25 cellular contexts compared by ENCODE assay signal in the genomic region with DNA sequence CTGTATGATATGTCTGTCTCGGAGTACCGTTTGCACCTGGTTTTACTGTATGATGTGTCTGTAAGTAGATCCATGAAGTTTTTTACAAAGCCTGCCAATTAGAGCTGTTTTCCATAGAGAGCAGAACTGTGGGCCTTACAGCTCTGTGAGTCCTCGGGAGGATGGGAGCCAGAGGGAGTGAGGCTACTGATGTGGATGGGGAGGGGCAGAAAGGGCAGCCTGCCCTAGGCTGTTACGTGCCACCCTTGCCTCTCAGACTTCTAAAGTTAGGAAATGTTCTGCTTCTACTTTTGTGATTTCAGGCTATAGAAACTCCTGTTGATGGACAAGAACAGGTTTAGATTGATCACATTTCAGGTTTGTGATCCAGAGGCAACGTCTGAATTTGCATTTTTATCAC.
DNase-seq lines count a peak whose midpoint lies in the region; ATAC-seq and TF ChIP-seq lines count a peak whose summit lies in the region.
"Had no signal": no experiment of that assay in that cellular context is flagged by ENCODE, and none has a peak within 500 bp of the region (broad histone marks: within the 10 kb centered on the region; RNA-seq: fewer than 3 reads in every experiment).

No MANE protein-coding gene starts in this region.

- peaks cover 50% of the 10 kb centered on the region for H3K36me3 ChIP-seq in cardiac muscle cell
- peaks cover 31% of the 10 kb centered on the region for H3K36me3 ChIP-seq in neural progenitor cell
- H3K36me3 ChIP-seq: prostate gland had no signal

- peaks cover 38% of the 10 kb centered on the region for H4K20me1 ChIP-seq in neural progenitor cell (ENCODE audit: low read depth)

- no peak for DNase-seq in activated CD4-positive, alpha-beta memory T cell treated with anti-CD3 and anti-CD28 coated beads, Interleukin-2, amount 10 ng/mL, durations not matched to agents 7 days and 5 days
- DNase-seq in activated CD4-positive, alpha-beta memory T cell treated with anti-CD3 and anti-CD28 coated beads for 36 hours, result no peak
- DNase-seq in CD14-positive monocyte (ENCODE audit: low spot score) (no peak), cardiac muscle cell (ENCODE audit: low read depth in 1 of 2, low spot score in 1 of 2) (no peak), neural progenitor cell (ENCODE audit: low spot score) (no peak), T-cell (no peak), type B pancreatic cell (ENCODE audit: extremely low spot score, unreplicated experiment) (no peak), HK-2 (ENCODE audit: unreplicated experiment) (no peak)
- DNase-seq: activated CD4-positive, CD25-positive, alpha-beta regulatory T cell treated with anti-CD3 and anti-CD28 coated beads, Interleukin-2, amount 50 U/mL, for 72 hours; central memory CD4-positive, alpha-beta T cell; cortex of kidney; DMS 273 treated with DMSO at 0.1 percent for 48 hours; effector memory CD8-positive, alpha-beta T cell; GM23248; NCI-H1048; NCI-H1694; NCI-H748 treated with DMSO at 0.1 percent for 48 hours; nucleus accumbens; SHP77; stimulated activated CD4-positive, alpha-beta T cell treated with anti-CD3 and anti-CD28 coated beads, Interleukin-15, amount 100 ng/mL, for 24 hours; stimulated activated naive CD4-positive, alpha-beta T cell; testis had no signal

- no peaks in the 10 kb centered on the region for H3K27me3 Mint-ChIP-seq in activated CD4-positive, alpha-beta memory T cell treated with anti-CD3 and anti-CD28 coated beads, Interleukin-2, amount 10 ng/mL, durations not matched to agents 7 days and 5 days
- H3K27me3 Mint-ChIP-seq in activated CD4-positive, alpha-beta memory T cell treated with anti-CD3 and anti-CD28 coated beads for 36 hours, result no peaks in the 10 kb centered on the region
- H3K27me3 Mint-ChIP-seq in CD14-positive monocyte (ENCODE audit: low read depth in 3 of 3), result no peaks in the 10 kb centered on the region
- no peaks in the 10 kb centered on the region for H3K27me3 Mint-ChIP-seq in neural progenitor cell (ENCODE audit: insufficient read depth, low read depth)
- no peaks in the 10 kb centered on the region for H3K27me3 Mint-ChIP-seq in T-cell
- no peaks in the 10 kb centered on the region for H3K27me3 Mint-ChIP-seq in type B pancreatic cell
- H3K27me3 Mint-ChIP-seq: effector memory CD8-positive, alpha-beta T cell had no signal

- peaks cover 39% of the 10 kb centered on the region for H3K79me2 ChIP-seq in neural progenitor cell (ENCODE audit: low read depth)

- H3K4me2 ChIP-seq in neural progenitor cell, result no peak overlapping the region

- CTCF ChIA-PET in activated CD4-positive, alpha-beta memory T cell treated with anti-CD3 and anti-CD28 coated beads, Interleukin-2, amount 10 ng/mL, durations not matched to agents 7 days and 5 days (lab: Charles Lee), result no interaction called here
- CTCF ChIA-PET in activated CD4-positive, alpha-beta memory T cell treated with anti-CD3 and anti-CD28 coated beads for 36 hours (lab: Charles Lee), result no interaction called here
- CTCF ChIA-PET in T-cell (lab: Charles Lee), result interaction anchor here in 1 of 2 donors (0.7 kb wide), 1 partner anchor 39 kb away, joined by 3 read pairs; no protein-coding TSS in a partner anchor

- no peaks in the 10 kb centered on the region for H3K9me3 ChIP-seq in cardiac muscle cell (ENCODE audit: low read depth)
- no peaks in the 10 kb centered on the region for H3K9me3 ChIP-seq in neural progenitor cell (ENCODE audit: low read depth)
- H3K9me3 ChIP-seq: ascending aorta, left lung, prostate gland, testis had no signal

- intact Hi-C loops in activated CD4-positive, alpha-beta memory T cell treated with anti-CD3 and anti-CD28 coated beads for 36 hours (cut with micrococcal nuclease), result no loop called here
- intact Hi-C loops in CD14-positive monocyte (cut with micrococcal nuclease), result no loop called here

- POLR2A ChIA-PET in activated CD4-positive, alpha-beta memory T cell treated with anti-CD3 and anti-CD28 coated beads, Interleukin-2, amount 10 ng/mL, durations not matched to agents 7 days and 5 days (lab: Charles Lee), result no interaction called here
- POLR2A ChIA-PET in activated CD4-positive, alpha-beta memory T cell treated with anti-CD3 and anti-CD28 coated beads for 36 hours (lab: Charles Lee), result no interaction called here
- POLR2A ChIA-PET in T-cell (lab: Charles Lee), result no interaction called here

- H3K27ac ChIP-seq in cardiac muscle cell, result peak overlapping the region; percentile 12
- H3K27ac ChIP-seq in neural progenitor cell, result no peak overlapping the region
- H3K27ac ChIP-seq: ascending aorta, GM23248, prostate gland, testis had no signal

- H3F3A ChIP-seq in neural progenitor cell (ENCODE audit: low read depth), result no peaks in the 10 kb centered on the region

- H3K4me1 ChIP-seq in cardiac muscle cell (ENCODE audit: low read depth), result no peaks in the 10 kb centered on the region
- no peaks in the 10 kb centered on the region for H3K4me1 ChIP-seq in neural progenitor cell
- H3K4me1 ChIP-seq: ascending aorta, prostate gland, testis had no signal

- H3K36me3 Mint-ChIP-seq in activated CD4-positive, alpha-beta memory T cell treated with anti-CD3 and anti-CD28 coated beads, Interleukin-2, amount 10 ng/mL, durations not matched to agents 7 days and 5 days (ENCODE audit: low read depth), result peaks cover 75% of the 10 kb centered on the region
- peaks cover 52% of the 10 kb centered on the region for H3K36me3 Mint-ChIP-seq in activated CD4-positive, alpha-beta memory T cell treated with anti-CD3 and anti-CD28 coated beads for 36 hours
- H3K36me3 Mint-ChIP-seq in CD14-positive monocyte, result peaks cover 84 to 92% of the 10 kb centered on the region in 2 donors
- H3K36me3 Mint-ChIP-seq in neural progenitor cell, result peaks cover 44% of the 10 kb centered on the region
- peaks cover 65% of the 10 kb centered on the region for H3K36me3 Mint-ChIP-seq in T-cell
- peaks cover 46% of the 10 kb centered on the region for H3K36me3 Mint-ChIP-seq in type B pancreatic cell

- peak overlapping the region; percentile 11 for H3K27ac Mint-ChIP-seq in activated CD4-positive, alpha-beta memory T cell treated with anti-CD3 and anti-CD28 coated beads, Interleukin-2, amount 10 ng/mL, durations not matched to agents 7 days and 5 days
- H3K27ac Mint-ChIP-seq in activated CD4-positive, alpha-beta memory T cell treated with anti-CD3 and anti-CD28 coated beads for 36 hours, result no peak overlapping the region
- H3K27ac Mint-ChIP-seq in CD14-positive monocyte, result peak overlapping the region; percentile 11 to 87 (median 70)
- peak overlapping the region; percentile 0 for H3K27ac Mint-ChIP-seq in neural progenitor cell
- no peak overlapping the region for H3K27ac Mint-ChIP-seq in T-cell
- H3K27ac Mint-ChIP-seq in type B pancreatic cell, result no peak overlapping the region

- ATAC-seq in T-cell (replicated peaks in 1 of 4), result no peak
- ATAC-seq: effector memory CD8-positive, alpha-beta T cell; left lung had no signal

- H3K27me3 ChIP-seq in cardiac muscle cell (no peaks in the 10 kb centered on the region), neural progenitor cell (no peaks in the 10 kb centered on the region)
- H3K27me3 ChIP-seq: ascending aorta, left lung, testis had no signal

- H3K9me3 Mint-ChIP-seq in activated CD4-positive, alpha-beta memory T cell treated with anti-CD3 and anti-CD28 coated beads, Interleukin-2, amount 10 ng/mL, durations not matched to agents 7 days and 5 days, result no peaks in the 10 kb centered on the region
- H3K9me3 Mint-ChIP-seq in activated CD4-positive, alpha-beta memory T cell treated with anti-CD3 and anti-CD28 coated beads for 36 hours, result no peaks in the 10 kb centered on the region
- peaks cover 0 to 3% (median 0%) of the 10 kb centered on the region in 7 donors for H3K9me3 Mint-ChIP-seq in CD14-positive monocyte
- H3K9me3 Mint-ChIP-seq in neural progenitor cell, result no peaks in the 10 kb centered on the region
- H3K9me3 Mint-ChIP-seq in T-cell, result no peaks in the 10 kb centered on the region
- no peaks in the 10 kb centered on the region for H3K9me3 Mint-ChIP-seq in type B pancreatic cell
- H3K9me3 Mint-ChIP-seq: effector memory CD8-positive, alpha-beta T cell had no signal

- TF ChIP-seq CTCF in CD14-positive monocyte (IDR thresholded peaks at IDR 0.05), result no peak
- TF ChIP-seq CTCF in cardiac muscle cell (IDR thresholded peaks at IDR 0.05; ENCODE audit: low read depth, low read length), result no peak
- TF ChIP-seq CTCF in neural progenitor cell (IDR thresholded peaks at IDR 0.05), result no peak
- TF ChIP-seq CTCF in type B pancreatic cell (conservative IDR thresholded peaks at IDR 0.05), result no peak

- H2AFZ ChIP-seq in neural progenitor cell (replicated peaks), result no peak overlapping the region
- H2AFZ ChIP-seq: GM23248 had no signal

- H3K9ac ChIP-seq in neural progenitor cell, result no peak overlapping the region
- H3K9ac ChIP-seq: GM23248 had no signal

- no peak overlapping the region for H3K4me3 ChIP-seq in cardiac muscle cell
- H3K4me3 ChIP-seq in neural progenitor cell, result no peak overlapping the region
- H3K4me3 ChIP-seq: ascending aorta, GM23248, left lung, prostate gland, testis had no signal

- peaks cover 43% of the 10 kb centered on the region for H3K4me1 Mint-ChIP-seq in activated CD4-positive, alpha-beta memory T cell treated with anti-CD3 and anti-CD28 coated beads, Interleukin-2, amount 10 ng/mL, durations not matched to agents 7 days and 5 days
- H3K4me1 Mint-ChIP-seq in activated CD4-positive, alpha-beta memory T cell treated with anti-CD3 and anti-CD28 coated beads for 36 hours (ENCODE audit: low read depth), result peaks cover 41% of the 10 kb centered on the region
- H3K4me1 Mint-ChIP-seq in CD14-positive monocyte, result peaks cover 13% of the 10 kb centered on the region
- H3K4me1 Mint-ChIP-seq in neural progenitor cell, result no peaks in the 10 kb centered on the region
- H3K4me1 Mint-ChIP-seq in T-cell, result peaks cover 19 to 34% (median 27%) of the 10 kb centered on the region in 3 donors
- no peaks in the 10 kb centered on the region for H3K4me1 Mint-ChIP-seq in type B pancreatic cell (ENCODE audit: unreplicated experiment)

- H3K4me3 Mint-ChIP-seq in activated CD4-positive, alpha-beta memory T cell treated with anti-CD3 and anti-CD28 coated beads, Interleukin-2, amount 10 ng/mL, durations not matched to agents 7 days and 5 days, result no peak overlapping the region
- no peak overlapping the region for H3K4me3 Mint-ChIP-seq in activated CD4-positive, alpha-beta memory T cell treated with anti-CD3 and anti-CD28 coated beads for 36 hours
- H3K4me3 Mint-ChIP-seq in CD14-positive monocyte (no peak overlapping the region), neural progenitor cell (no peak overlapping the region), T-cell (no peak overlapping the region), type B pancreatic cell (no peak overlapping the region)
- H3K4me3 Mint-ChIP-seq: effector memory CD8-positive, alpha-beta T cell had no signal

Comparison
In these comparisons a context has a peak if more than half of its experiments do, and no peak if none do; other contexts are left out.
1. H3K27ac Mint-ChIP-seq: peak in activated CD4-positive, alpha-beta memory T cell treated with anti-CD3 and anti-CD28 coated beads, Interleukin-2, amount 10 ng/mL, durations not matched to agents 7 days and 5 days (single experiment), CD14-positive monocyte (7 of 7) and neural progenitor cell (single experiment); none in activated CD4-positive, alpha-beta memory T cell treated with anti-CD3 and anti-CD28 coated beads for 36 hours (single experiment), T-cell (0 of 2) and type B pancreatic cell (single experiment).